Comparison of ENCODE assay signal across 1 cellular context in genomic region chr9:136092353-136092650, GRCh38.
TF ChIP-seq lines count a peak whose summit lies in the region.

No MANE protein-coding gene starts in this region.

TF ChIP-seq in WTC11, 78 proteins besides CTCF, POLR2A, EP300 and RAD21 (continued from another document):
- TF ChIP-seq, protein P1, sequence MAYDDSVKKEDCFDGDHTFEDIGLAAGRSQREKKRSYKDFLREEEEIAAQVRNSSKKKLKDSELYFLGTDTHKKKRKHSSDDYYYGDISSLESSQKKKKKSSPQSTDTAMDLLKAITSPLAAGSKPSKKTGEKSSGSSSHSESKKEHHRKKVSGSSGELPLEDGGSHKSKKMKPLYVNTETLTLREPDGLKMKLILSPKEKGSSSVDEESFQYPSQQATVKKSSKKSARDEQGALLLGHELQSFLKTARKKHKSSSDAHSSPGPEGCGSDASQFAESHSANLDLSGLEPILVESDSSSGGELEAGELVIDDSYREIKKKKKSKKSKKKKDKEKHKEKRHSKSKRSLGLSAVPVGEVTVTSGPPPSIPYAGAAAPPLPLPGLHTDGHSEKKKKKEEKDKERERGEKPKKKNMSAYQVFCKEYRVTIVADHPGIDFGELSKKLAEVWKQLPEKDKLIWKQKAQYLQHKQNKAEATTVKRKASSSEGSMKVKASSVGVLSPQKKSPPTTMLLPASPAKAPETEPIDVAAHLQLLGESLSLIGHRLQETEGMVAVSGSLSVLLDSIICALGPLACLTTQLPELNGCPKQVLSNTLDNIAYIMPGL (CRISPR knock-in tag; IDR thresholded peaks at IDR 0.05): no peak
- TF ChIP-seq MAX (CRISPR knock-in tag; IDR thresholded peaks at IDR 0.05) (no peak), ERG (CRISPR knock-in tag; IDR thresholded peaks at IDR 0.05) (no peak)
